22 cellular contexts compared by ENCODE assay signal in the genomic region with DNA sequence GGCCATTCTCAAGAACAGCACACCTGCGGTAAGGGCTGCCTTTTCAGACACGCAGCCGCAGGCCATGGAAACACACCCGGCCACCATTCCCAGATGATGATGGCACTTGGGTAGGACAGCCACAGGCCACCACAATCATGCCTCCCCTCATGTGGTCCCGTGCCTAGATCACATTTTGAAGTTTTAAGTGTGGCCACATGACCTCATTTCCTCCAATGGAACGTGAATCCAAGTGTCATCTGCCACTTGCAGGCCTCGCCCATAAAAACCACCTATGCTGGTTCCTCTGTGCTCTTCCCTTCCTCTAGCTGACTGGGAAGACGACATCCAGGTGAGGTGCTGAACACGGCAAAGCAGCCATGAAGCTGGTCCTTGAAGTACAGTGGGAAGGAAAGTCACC. TPM values are rescaled to one million over a fixed set of nuclear protein-coding genes. Genes with fewer than 3 reads are reported as not detected.
DNase-seq lines count a peak whose midpoint lies in the region; ATAC-seq, FAIRE-seq and TF ChIP-seq lines count a peak whose summit lies in the region.
"Had no signal": no experiment of that assay in that cellular context is flagged by ENCODE, and none has a peak within 500 bp of the region (broad histone marks: within the 10 kb centered on the region; RNA-seq: fewer than 3 reads in every experiment).

No MANE protein-coding gene starts in this region.

- no peaks in the 10 kb centered on the region for H3K9me2 ChIP-seq in Loucy (replicated peaks; ENCODE audit: low read depth, low read length)

- no peak for TF ChIP-seq RAD21 in K562 (CRISPR knock-in tag; conservative IDR thresholded peaks at IDR 0.05 in 1 of 2, IDR thresholded peaks at IDR 0.05 in 1 of 2)

- peaks cover 4% of the 10 kb centered on the region for H3K4me1 Mint-ChIP-seq in endothelial cell (ENCODE audit: unreplicated experiment)
- H3K4me1 Mint-ChIP-seq: CD4-positive, alpha-beta memory T cell had no signal

- FAIRE-seq in K562 (lab: Jason Lieb, UNC): no peak
- no peak for FAIRE-seq in GM12892 (lab: Jason Lieb, UNC)
- FAIRE-seq: A204.1, GM12891, H1 had no signal

- H3K4me2 ChIP-seq in BLaER1 (peak overlapping the region; percentile 28), Loucy (ENCODE audit: low read depth, low read length, poor library complexity, severe bottlenecking) (peak overlapping the region; percentile 53), K562 (ENCODE audit: insufficient read depth, low read length) (no peak overlapping the region)

- H3K27ac ChIP-seq in BLaER1 (no peak overlapping the region), K562 (ENCODE audit: extremely low read depth, low read depth, low read length) (no peak overlapping the region)
- H3K27ac ChIP-seq: 22Rv1, GM23248 had no signal

- H3F3A ChIP-seq in Loucy (ENCODE audit: low read depth): no peaks in the 10 kb centered on the region

- peaks cover 5% of the 10 kb centered on the region for H3K9me1 ChIP-seq in K562 (ENCODE audit: control insufficient read depth, insufficient read depth, low read length)

- no TSS peak for BruUV-seq in K562 (replicated peaks; lab: Mats Ljungman, UMichigan)

- CTCF ChIA-PET in K562 (lab: Yijun Ruan, JAX; ENCODE audit: low intra/inter-chr PET ratio): no interaction called here

- in situ Hi-C loops in K562 (cut with MboI): no loop called here

- WGBS in K562 (ENCODE audit: insufficient coverage, low coverage, missing lambda C conversion rate): 46% methylated on average over 9 of the region's 9 CpGs

- H3K4me1 ChIP-seq in BLaER1 (peaks cover 26% of the 10 kb centered on the region), Loucy (ENCODE audit: insufficient read depth, low read length, poor library complexity, severe bottlenecking) (peaks cover 19% of the 10 kb centered on the region), K562 (replicated peaks in 1 of 2; ENCODE audit: control insufficient read depth in 2 of 2, insufficient read depth in 2 of 2, low read length in 2 of 2) (peaks cover 6 to 8% of the 10 kb centered on the region in 2 experiments)

- H3K27ac Mint-ChIP-seq in endothelial cell (ENCODE audit: unreplicated experiment): no peak overlapping the region
- H3K27ac Mint-ChIP-seq: B cell; CD4-positive, alpha-beta memory T cell had no signal

- no peaks in the 10 kb centered on the region for H3K9me3 ChIP-seq in BLaER1
- H3K9me3 ChIP-seq in Loucy (ENCODE audit: insufficient read depth, low read depth, low read length): no peaks in the 10 kb centered on the region
- H3K9me3 ChIP-seq in K562 (replicated peaks; ENCODE audit: control insufficient read depth, insufficient read depth, low read depth, low read length): no peaks in the 10 kb centered on the region

- no peak overlapping the region for H3K4me3 ChIP-seq in BLaER1
- H3K4me3 ChIP-seq in Loucy (ENCODE audit: low read length, poor library complexity, severe bottlenecking): no peak overlapping the region
- no peak overlapping the region for H3K4me3 ChIP-seq in K562
- H3K4me3 ChIP-seq: GM23248 had no signal

- TF ChIP-seq POLR2A in K562 (conservative IDR thresholded peaks at IDR 0.05) (no peak), GM12892 (IDR thresholded peaks at IDR 0.05; ENCODE audit: low read depth, low read length) (no peak)

- H2AFZ ChIP-seq in Loucy (ENCODE audit: low read length) (peak overlapping the region; percentile 88), K562 (ENCODE audit: low read depth, low read length) (peak overlapping the region; percentile 1; the same call in 1 of the 2 replicates)
- H2AFZ ChIP-seq: GM23248 had no signal

- TF ChIP-seq CTCF in Loucy (conservative IDR thresholded peaks at IDR 0.05; ENCODE audit: low read length): no peak
- no peak for TF ChIP-seq CTCF in K562 (IDR thresholded peaks at IDR 0.05 in 2 of 3, conservative IDR thresholded peaks at IDR 0.05 in 1 of 3; ENCODE audit: insufficient read depth in 2 of 3, low read depth in 1 of 3, low read length in 3 of 3)
- no peak for TF ChIP-seq CTCF in endothelial cell (IDR thresholded peaks at IDR 0.05; ENCODE audit: unreplicated experiment)

- H3K79me2 ChIP-seq in Loucy (ENCODE audit: insufficient read depth, low read length) (no peaks in the 10 kb centered on the region), K562 (ENCODE audit: control insufficient read depth, insufficient read depth, low read length) (no peaks in the 10 kb centered on the region)

- H3K27me3 ChIP-seq in BLaER1 (no peaks in the 10 kb centered on the region), Loucy (ENCODE audit: insufficient read depth, low read length, poor library complexity, severe bottlenecking) (no peaks in the 10 kb centered on the region), K562 (ENCODE audit: control insufficient read depth in 2 of 2, insufficient read depth in 2 of 2, low read length in 2 of 2) (peaks cover 0 to 4% of the 10 kb centered on the region in 2 experiments; a peak in 2 of 5 replicates)

- intact Hi-C loops in K562 (cut with micrococcal nuclease): no loop called here

- POLR2A ChIA-PET in K562 (lab: Yijun Ruan, JAX): interaction anchor here (0.6 to 3.0 kb wide), 11 partner anchors 9 to 282 kb away, joined by 3 to 13 read pairs (median 5); no protein-coding TSS in a partner anchor

- H4K20me1 ChIP-seq in BLaER1 (no peaks in the 10 kb centered on the region), Loucy (ENCODE audit: insufficient read depth, low read length, poor library complexity, severe bottlenecking) (no peaks in the 10 kb centered on the region), K562 (replicated peaks; ENCODE audit: control insufficient read depth, insufficient read depth, low read length) (no peaks in the 10 kb centered on the region)

- no peak for TF ChIP-seq EP300 in K562 (IDR thresholded peaks at IDR 0.05; ENCODE audit: low read length)

- peaks cover 85% of the 10 kb centered on the region for H3K36me3 ChIP-seq in BLaER1
- H3K36me3 ChIP-seq in Loucy (ENCODE audit: insufficient read depth, low read length): no peaks in the 10 kb centered on the region
- H3K36me3 ChIP-seq in K562 (ENCODE audit: control insufficient read depth, insufficient read depth, low read length): no peaks in the 10 kb centered on the region

- peak overlapping the region; percentile 37 for H3K4me3 Mint-ChIP-seq in endothelial cell (ENCODE audit: unreplicated experiment)
- H3K4me3 Mint-ChIP-seq: B cell; CD4-positive, alpha-beta memory T cell had no signal

- H3K27me3 Mint-ChIP-seq in endothelial cell (ENCODE audit: unreplicated experiment): peaks cover 2% of the 10 kb centered on the region
- H3K27me3 Mint-ChIP-seq: B cell; CD4-positive, alpha-beta memory T cell had no signal

- H3K9me3 Mint-ChIP-seq in endothelial cell (ENCODE audit: unreplicated experiment): no peaks in the 10 kb centered on the region
- H3K9me3 Mint-ChIP-seq: CD4-positive, alpha-beta memory T cell had no signal

- H3K9ac ChIP-seq in BLaER1: no peak overlapping the region
- H3K9ac ChIP-seq in Loucy (ENCODE audit: low read depth, low read length, poor library complexity, severe bottlenecking): no peak overlapping the region
- H3K9ac ChIP-seq in K562 (ENCODE audit: insufficient read depth in 1 of 2, low read depth in 2 of 2, low read length in 2 of 2): no peak overlapping the region
- H3K9ac ChIP-seq: GM23248 had no signal

- H3K36me3 Mint-ChIP-seq in endothelial cell (ENCODE audit: low read depth, unreplicated experiment): peaks cover 40% of the 10 kb centered on the region
- H3K36me3 Mint-ChIP-seq: CD4-positive, alpha-beta memory T cell had no signal

- DNase-seq in K562 (ENCODE audit: extremely low read depth in 1 of 4, low spot score in 3 of 4): no peak
- DNase-seq in endothelial cell (ENCODE audit: low spot score): no peak
- DNase-seq in GM12892 (ENCODE audit: insufficient read length): no peak
- DNase-seq in HK-2 (ENCODE audit: unreplicated experiment): no peak
- no peak for DNase-seq in NCI-H524 (lab: John Stamatoyannopoulos, UW)
- no peak for DNase-seq in SW 1271 (lab: John Stamatoyannopoulos, UW)
- DNase-seq: C1 segment of cervical spinal cord; Calu3; CD4-positive, alpha-beta memory T cell; COR-L47; DMS53; GF-D8; GM23248; H7; HCEC 1CT had no signal

- no peak for ATAC-seq in K562

TF ChIP-seq in K562, 482 proteins besides CTCF, POLR2A, EP300 and RAD21 (continues in another document):
- TF ChIP-seq SREBF2 (CRISPR knock-in tag; IDR thresholded peaks at IDR 0.05) (no peak), RAD51 (IDR thresholded peaks at IDR 0.05; ENCODE audit: borderline replicate concordance, low read depth) (peak; percentile 56; the same call in 1 of the 2 replicates)
- TF ChIP-seq, protein P1, sequence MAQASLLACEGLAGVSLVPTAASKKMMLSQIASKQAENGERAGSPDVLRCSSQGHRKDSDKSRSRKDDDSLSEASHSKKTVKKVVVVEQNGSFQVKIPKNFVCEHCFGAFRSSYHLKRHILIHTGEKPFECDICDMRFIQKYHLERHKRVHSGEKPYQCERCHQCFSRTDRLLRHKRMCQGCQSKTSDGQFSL (CRISPR knock-in tag; IDR thresholded peaks at IDR 0.05): no peak
- TF ChIP-seq, protein P1 (tag; IDR thresholded peaks at IDR 0.05): no peak

RNA-seq across cellular contexts. Expression of a gene that starts 44.6 kb away (rescaled TPM):
- total RNA-seq in K562 (2011; cell fraction: chromatin; rRNA removed; ENCODE audit: low replicate concordance): 34.4 and 107 TPM in 2 replicates
- total RNA-seq in K562 (2011; cell fraction: nucleolus; rRNA removed): 114 and 122 TPM in 2 replicates
- total RNA-seq in K562 (2011; cell fraction: nucleoplasm; rRNA removed): 76.8 and 81.5 TPM in 2 replicates
- total RNA-seq in K562 (2014; rRNA removed) (329 and 469 TPM in 2 replicates), K562 (2014; rRNA removed; fragmentation: Illumina TruSeq; extraction: Trizol) (54.3 and 89.6 TPM in 2 replicates), K562 (2015; rRNA removed; fragmentation: Illumina TruSeq; extraction: Trizol) (109 and 119 TPM in 2 replicates), K562 (2021) (399 and 408 TPM in 2 replicates), endothelial cell (ENCODE audit: unreplicated experiment) (79.2 TPM)
- polyA plus RNA-seq in K562 (2011; rRNA removed) (110 and 216 TPM in 2 replicates), K562 (2014; fragmentation: Illumina TruSeq; extraction: Trizol) (183 and 239 TPM in 2 replicates), K562 (2014; fragmentation: Nextera tagmentation; extraction: Ambion mirVana) (10 to 100 TPM; 11.0 to 23.7 TPM), K562 (2014; rRNA removed) (248 and 262 TPM in 2 replicates)
- polyA plus RNA-seq in K562 (2011; cell fraction: cytosol; rRNA removed): 329 and 368 TPM in 2 replicates
- polyA plus RNA-seq in K562 (2011; cell fraction: nucleus; rRNA removed): 294 and 343 TPM in 2 replicates
- polyA plus RNA-seq in K562 (2012): 272 and 330 TPM in 2 replicates
- polyA minus RNA-seq in K562 (2011; rRNA and poly(A)+ RNA removed): 64.7 and 77.1 TPM in 2 replicates
- polyA minus RNA-seq in K562 (2011; cell fraction: cytosol; rRNA and poly(A)+ RNA removed): 103 and 287 TPM in 2 replicates
- 46.3 and 88.1 TPM in 2 replicates for polyA minus RNA-seq in K562 (2011; cell fraction: nucleus; rRNA and poly(A)+ RNA removed)
- 27.7 TPM for polyA plus RNA-seq in GM12892 (2012; ENCODE audit: missing spikeins)
